ENCODE assay signal across 8 cellular contexts in the genomic region with DNA sequence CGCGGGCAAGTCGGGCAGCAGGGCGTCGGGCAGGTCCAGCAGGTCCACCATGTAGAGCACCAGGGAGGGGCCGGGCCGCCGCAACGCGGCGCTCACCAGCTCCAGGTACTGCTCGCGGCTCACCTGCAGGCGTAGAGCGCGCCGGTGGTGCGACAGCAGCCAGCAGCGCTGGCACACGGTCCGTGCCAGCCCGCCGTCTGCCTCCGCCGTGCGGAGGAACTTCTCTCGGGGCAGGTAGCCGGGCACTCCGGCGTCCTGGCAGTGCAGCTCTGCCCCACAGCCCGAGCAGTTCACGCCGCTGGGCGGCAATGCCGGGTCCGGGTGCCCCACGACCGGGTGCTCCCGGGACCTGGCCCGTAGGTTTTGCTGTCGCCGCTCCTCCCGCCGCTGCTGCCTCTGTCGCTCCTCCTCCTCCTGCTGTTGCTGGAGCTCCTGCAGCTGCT. TPM values are rescaled to one million over a fixed set of nuclear protein-coding genes. Genes with fewer than 3 reads are reported as not detected.
DNase-seq lines count a peak whose midpoint lies in the region; ATAC-seq, FAIRE-seq and TF ChIP-seq lines count a peak whose summit lies in the region.

No MANE protein-coding gene starts in this region.

- FAIRE-seq in GM19239 (lab: Jason Lieb, UNC) = no peak

- peak overlapping the region; percentile 93 for H3K4me3 Mint-ChIP-seq in central memory CD8-positive, alpha-beta T cell

- DNase-seq in GM19239 (ENCODE audit: insufficient read length, low spot score) (peak; percentile 24), T-helper 22 cell (ENCODE audit: low read depth) (peak; percentile 19), lower leg skin (ENCODE audit: low spot score in 2 of 2) (peak in 1 of 2 donors; percentile 19), NCI-H1436 treated with DMSO at 0.1 percent for 48 hours (lab: John Stamatoyannopoulos, UW) (no peak)
- DNase-seq in central memory CD8-positive, alpha-beta T cell (ENCODE audit: low spot score in 2 of 2) = peak; percentile 18 to 30
- peak; percentile 18 for DNase-seq in stimulated activated CD8-positive, alpha-beta memory T cell treated with anti-CD3 and anti-CD28 coated beads, Interleukin-15, amount 100 ng/mL, for 24 hours (ENCODE audit: low read depth)

- intact Hi-C loops in lower leg skin (cut with DNase I; ENCODE audit: low total_unique reads) = no loop called here

- peak overlapping the region; percentile 98 for H3K27ac ChIP-seq in C4-2B

- H3K4me3 ChIP-seq in lower leg skin (ENCODE audit: low read depth, poor library complexity, severe bottlenecking) = peak overlapping the region; percentile 95

- peak; percentile 31 for ATAC-seq in HG03439 (IDR thresholded peaks at IDR 0.05; ENCODE audit: unreplicated experiment)
- ATAC-seq in central memory CD8-positive, alpha-beta T cell (replicated peaks; ENCODE audit: extremely low read depth, poor library complexity, severe bottlenecking) = peak; percentile 35

- TF ChIP-seq CTCF in C4-2B (conservative IDR thresholded peaks at IDR 0.05) (peak; percentile 45), lower leg skin (IDR thresholded peaks at IDR 0.05) (no peak)

- peak overlapping the region; percentile 99 for H3K27ac Mint-ChIP-seq in central memory CD8-positive, alpha-beta T cell (ENCODE audit: low read depth)

- WGBS in lower leg skin, 2 donors = 0% methylated on average over 13 to 17 of the region's 45 CpGs

- H3K9me3 Mint-ChIP-seq in central memory CD8-positive, alpha-beta T cell = peaks cover 5% of the 10 kb centered on the region

- peaks cover 40% of the 10 kb centered on the region for H3K4me1 Mint-ChIP-seq in central memory CD8-positive, alpha-beta T cell

- no peaks in the 10 kb centered on the region for H3K27me3 Mint-ChIP-seq in central memory CD8-positive, alpha-beta T cell

- peaks cover 55% of the 10 kb centered on the region for H3K36me3 Mint-ChIP-seq in central memory CD8-positive, alpha-beta T cell (ENCODE audit: insufficient read depth)

- TF ChIP-seq POLR2A in lower leg skin (IDR thresholded peaks at IDR 0.05) = no peak

RNA-seq across cellular contexts. Expression of a gene that starts 0.5 kb away (rescaled TPM):
- 10 to 100 TPM; 37.8 to 46.4 (median 42.9) TPM for total RNA-seq in lower leg skin

RNA-seq across cellular contexts. Expression of a gene that starts 1.8 kb away (rescaled TPM):
- 100 to 1,000 TPM in 1 of 4 donors, 10 to 100 TPM in 3; 47.5 to 109 (median 75.1) TPM for total RNA-seq in lower leg skin
